Comparison of ENCODE assay signal across 2 cellular contexts in genomic region chr10:13637894-13638293, GRCh38.
TF ChIP-seq lines count a peak whose summit lies in the region.

No MANE protein-coding gene starts in this region.

TF ChIP-seq in IMR-90, 13 proteins besides CTCF, POLR2A, EP300 and RAD21:
- TF ChIP-seq RFX5 (IDR thresholded peaks at IDR 0.05; ENCODE audit: low read depth, low read length) (no peak), NFE2L2 (IDR thresholded peaks at IDR 0.05; ENCODE audit: low read depth, low read length) (no peak), CEBPB (IDR thresholded peaks at IDR 0.05; ENCODE audit: low read depth, low read length) (peak; percentile 77), BHLHE40 (IDR thresholded peaks at IDR 0.05; ENCODE audit: low read depth, low read length) (no peak), MAFK (IDR thresholded peaks at IDR 0.05; ENCODE audit: low read depth, low read length) (no peak)
- TF ChIP-seq, protein P1, sequence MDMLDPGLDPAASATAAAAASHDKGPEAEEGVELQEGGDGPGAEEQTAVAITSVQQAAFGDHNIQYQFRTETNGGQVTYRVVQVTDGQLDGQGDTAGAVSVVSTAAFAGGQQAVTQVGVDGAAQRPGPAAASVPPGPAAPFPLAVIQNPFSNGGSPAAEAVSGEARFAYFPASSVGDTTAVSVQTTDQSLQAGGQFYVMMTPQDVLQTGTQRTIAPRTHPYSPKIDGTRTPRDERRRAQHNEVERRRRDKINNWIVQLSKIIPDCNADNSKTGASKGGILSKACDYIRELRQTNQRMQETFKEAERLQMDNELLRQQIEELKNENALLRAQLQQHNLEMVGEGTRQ (IDR thresholded peaks at IDR 0.05; ENCODE audit: low read depth, low read length), result no peak

TF ChIP-seq in HepG2, 621 proteins besides CTCF, POLR2A, EP300 and RAD21:
- TF ChIP-seq ZNF160 (CRISPR knock-in tag; IDR thresholded peaks at IDR 0.05), result no peak
- peak; percentile 41; the same call in 1 of the 2 replicates for TF ChIP-seq CEBPB (IDR thresholded peaks at IDR 0.05; ENCODE audit: borderline replicate concordance, low read depth, low read length)
